9 cellular contexts compared by ENCODE assay signal in genomic region chr12:2248087-2248900, GRCh38.
DNase-seq lines count a peak whose midpoint lies in the region; ATAC-seq and TF ChIP-seq lines count a peak whose summit lies in the region.
"Had no signal": no experiment of that assay in that cellular context is flagged by ENCODE, and none has a peak within 500 bp of the region (broad histone marks: within the 10 kb centered on the region; RNA-seq: fewer than 3 reads in every experiment).

No MANE protein-coding gene starts in this region.

- WGBS in SK-N-SH (ENCODE audit: low lambda C conversion rate), result 77% methylated on average over 17 of the region's 17 CpGs

- H3K9me2 ChIP-seq in SK-N-SH, result no peaks in the 10 kb centered on the region

- no peak for TF ChIP-seq EP300 in SK-N-SH (IDR thresholded peaks at IDR 0.05; ENCODE audit: borderline replicate concordance in 1 of 2, low read depth in 1 of 2, low read length in 1 of 2)

- H3K9me3 Mint-ChIP-seq in activated CD4-positive, alpha-beta memory T cell treated with anti-CD3 and anti-CD28 coated beads for 36 hours, result no peaks in the 10 kb centered on the region
- H3K9me3 Mint-ChIP-seq: activated T-helper 2 cell treated with anti-CD3 and anti-CD28 coated beads, Interferon-gamma antibody, Interleukin-2, Interleukin-4, amounts not matched to agents 10 μg/mL and 5 μg/mL and 100 μg/mL, durations not matched to agents 14 hours and 24 hours and 36 hours had no signal

- no peaks in the 10 kb centered on the region for H3K9me3 ChIP-seq in SK-N-SH

- no peak overlapping the region for H3K4me3 ChIP-seq in SK-N-SH (ENCODE audit: low read depth in 2 of 2, low read length in 1 of 2)
- no peak overlapping the region for H3K4me3 ChIP-seq in skeletal muscle cell (ENCODE audit: low read depth, low read length)

- no peak for TF ChIP-seq CTCF in SK-N-SH (IDR thresholded peaks at IDR 0.05)

- ATAC-seq in Right ventricle myocardium superior (ENCODE audit: poor library complexity) (peak; percentile 44), GM21619 (IDR thresholded peaks at IDR 0.05; ENCODE audit: unreplicated experiment) (no peak)

- H3K27me3 Mint-ChIP-seq in activated CD4-positive, alpha-beta memory T cell treated with anti-CD3 and anti-CD28 coated beads for 36 hours, result no peaks in the 10 kb centered on the region

- CTCF ChIA-PET in SK-N-SH (lab: Yijun Ruan, JAX), result interaction anchor here (1.5 to 1.7 kb wide), 2 partner anchors 36 to 41 kb away, joined by 3 to 4 read pairs; no protein-coding TSS in a partner anchor
- CTCF ChIA-PET in activated CD4-positive, alpha-beta memory T cell treated with anti-CD3 and anti-CD28 coated beads for 36 hours (lab: Charles Lee), result no interaction called here

- POLR2A ChIA-PET in SK-N-SH (lab: Yijun Ruan, JAX), result interaction anchor here (1.2 kb wide), 1 partner anchor 244 kb away, joined by 3 read pairs; the partner anchor contains the start of gene DCP1B
- POLR2A ChIA-PET in activated CD4-positive, alpha-beta memory T cell treated with anti-CD3 and anti-CD28 coated beads for 36 hours (lab: Charles Lee), result no interaction called here

- no peaks in the 10 kb centered on the region for H3K27me3 ChIP-seq in SK-N-SH (ENCODE audit: insufficient read depth)

- H2AFZ ChIP-seq in SK-N-SH (ENCODE audit: low read depth), result peak overlapping the region; percentile 50; the same call in 1 of the 2 replicates

- peaks cover 39 to 59% of the 10 kb centered on the region in 2 experiments for H3K4me1 ChIP-seq in SK-N-SH (ENCODE audit: control insufficient read depth in 1 of 2, insufficient read depth in 2 of 2, low read depth in 1 of 2, low read length in 1 of 2)

- H4K20me1 ChIP-seq in SK-N-SH (ENCODE audit: insufficient read depth), result no peaks in the 10 kb centered on the region

- H3K27ac ChIP-seq in SK-N-SH (ENCODE audit: low read depth in 2 of 2, low read length in 1 of 2), result peak overlapping the region; percentile 23 to 93; a peak in 3 of 4 replicates

- H3K4me3 Mint-ChIP-seq in activated CD4-positive, alpha-beta memory T cell treated with anti-CD3 and anti-CD28 coated beads for 36 hours, result no peak overlapping the region

- H3K79me2 ChIP-seq in SK-N-SH (ENCODE audit: insufficient read depth), result no peaks in the 10 kb centered on the region

- H3K36me3 ChIP-seq in SK-N-SH (replicated peaks in 1 of 2; ENCODE audit: control insufficient read depth in 1 of 2, insufficient read depth in 2 of 2, low read length in 1 of 2), result no peaks in the 10 kb centered on the region

- no peak for TF ChIP-seq RAD21 in SK-N-SH (IDR thresholded peaks at IDR 0.05; ENCODE audit: low read length)

- no peaks in the 10 kb centered on the region for H3K36me3 Mint-ChIP-seq in activated CD4-positive, alpha-beta memory T cell treated with anti-CD3 and anti-CD28 coated beads for 36 hours

- peaks cover 15% of the 10 kb centered on the region for H3F3A ChIP-seq in SK-N-SH (replicated peaks; ENCODE audit: insufficient read depth)

- H3K4me1 Mint-ChIP-seq in activated CD4-positive, alpha-beta memory T cell treated with anti-CD3 and anti-CD28 coated beads for 36 hours (ENCODE audit: low read depth), result no peaks in the 10 kb centered on the region

- H3K27ac Mint-ChIP-seq in activated CD4-positive, alpha-beta memory T cell treated with anti-CD3 and anti-CD28 coated beads for 36 hours, result no peak overlapping the region
- H3K27ac Mint-ChIP-seq: activated T-helper 2 cell treated with anti-CD3 and anti-CD28 coated beads, Interferon-gamma antibody, Interleukin-2, Interleukin-4, amounts not matched to agents 10 μg/mL and 5 μg/mL and 100 μg/mL, durations not matched to agents 14 hours and 24 hours and 36 hours had no signal

- no peak overlapping the region for H3K9ac ChIP-seq in SK-N-SH

- H3K4me2 ChIP-seq in SK-N-SH, result peak overlapping the region; percentile 40; the same call in 1 of the 2 replicates

- intact Hi-C loops in Right ventricle myocardium superior (cut with DNase I), result no loop called here
- intact Hi-C loops in activated CD4-positive, alpha-beta memory T cell treated with anti-CD3 and anti-CD28 coated beads for 36 hours (cut with micrococcal nuclease), result no loop called here

- DNase-seq in HCEC 1CT (peak; percentile 75), SK-N-SH (peak; percentile 47), Right ventricle myocardium superior (no peak), skeletal muscle cell (ENCODE audit: low read depth) (peak; percentile 29), midbrain (lab: John Stamatoyannopoulos, UW) (no peak), OCI-M2 (lab: John Stamatoyannopoulos, UW; ENCODE audit: unreplicated experiment) (no peak)
- DNase-seq in activated CD4-positive, alpha-beta memory T cell treated with anti-CD3 and anti-CD28 coated beads for 36 hours, result no peak

TF ChIP-seq in SK-N-SH, 30 proteins besides CTCF, POLR2A, EP300 and RAD21:
- no peak for TF ChIP-seq CHD2 (IDR thresholded peaks at IDR 0.05; ENCODE audit: low read length, partially characterized antibody)
TF ChIP-seq in SK-N-SH: peak in this region for 0.

Comparison
In these comparisons a context has a peak if more than half of its experiments do, and no peak if none do; other contexts are left out.
1. DNase-seq: peak in HCEC 1CT (single experiment), SK-N-SH (single experiment) and skeletal muscle cell (single experiment); none in Right ventricle myocardium superior (single experiment), midbrain (single experiment), OCI-M2 (single experiment) and activated CD4-positive, alpha-beta memory T cell treated with anti-CD3 and anti-CD28 coated beads for 36 hours (single experiment).